Comparison of ENCODE assay signal across 11 cellular contexts in the genomic region with DNA sequence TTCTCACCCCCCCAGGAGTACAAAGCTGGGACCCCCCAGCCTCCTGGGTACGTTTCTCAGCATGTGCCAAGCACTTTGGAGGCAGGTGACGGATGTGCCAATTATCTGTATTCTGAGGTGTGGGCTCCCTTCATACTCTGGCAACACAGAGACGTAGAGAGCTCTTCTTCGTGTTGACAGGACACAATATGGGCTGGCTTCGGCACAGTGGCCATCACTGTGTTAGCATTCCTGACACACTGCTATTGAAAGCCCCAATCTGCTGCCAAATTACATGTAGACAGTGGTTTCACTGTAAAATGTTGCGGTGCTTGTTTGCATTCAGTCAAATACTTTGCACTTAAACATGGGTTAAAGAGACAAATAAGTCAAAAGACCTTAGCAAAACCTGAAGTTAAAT.
DNase-seq lines count a peak whose midpoint lies in the region; ATAC-seq and TF ChIP-seq lines count a peak whose summit lies in the region.
"Had no signal": no experiment of that assay in that cellular context is flagged by ENCODE, and none has a peak within 500 bp of the region (broad histone marks: within the 10 kb centered on the region; RNA-seq: fewer than 3 reads in every experiment).

No MANE protein-coding gene starts in this region.

- H3K4me2 ChIP-seq in BLaER1 treated with 17β-estradiol and CSF1 and Interleukin-3, amounts not matched to agents 10 nM and 100 nM = peak overlapping the region in 7 of 11 experiments; percentile 21 to 51 (median 30); a peak in 9 of 22 replicates
- H3K4me2 ChIP-seq in Loucy (ENCODE audit: low read depth, low read length, poor library complexity, severe bottlenecking) = peak overlapping the region; percentile 14

- H3K4me1 Mint-ChIP-seq in T-helper 17 cell (peaks cover 21% of the 10 kb centered on the region), immature natural killer cell (peaks cover 63 to 72% of the 10 kb centered on the region in 2 donors)
- H3K4me1 Mint-ChIP-seq in activated T-helper 17 cell treated with anti-CD3 and anti-CD28 coated beads, Interleukin-2, amount 50 U/mL, for 72 hours = peaks cover 25% of the 10 kb centered on the region

- no peak overlapping the region for H3K4me3 Mint-ChIP-seq in T-helper 17 cell
- H3K4me3 Mint-ChIP-seq in immature natural killer cell = peak overlapping the region; percentile 70 to 79 (median 76)
- H3K4me3 Mint-ChIP-seq in activated T-helper 17 cell treated with anti-CD3 and anti-CD28 coated beads, Interleukin-2, amount 50 U/mL, for 72 hours = no peak overlapping the region

- H3F3A ChIP-seq in Loucy (ENCODE audit: low read depth) = no peaks in the 10 kb centered on the region

- POLR2A ChIA-PET in HEK293T (lab: Yijun Ruan, JAX) = no interaction called here

- H3K9me3 Mint-ChIP-seq in immature natural killer cell = no peaks in the 10 kb centered on the region
- H3K9me3 Mint-ChIP-seq in activated T-helper 17 cell treated with anti-CD3 and anti-CD28 coated beads, Interleukin-2, amount 50 U/mL, for 72 hours = no peaks in the 10 kb centered on the region

- TF ChIP-seq CTCF in Loucy (conservative IDR thresholded peaks at IDR 0.05; ENCODE audit: low read length) = no peak

- H3K4me1 ChIP-seq in BLaER1 treated with 17β-estradiol and CSF1 and Interleukin-3, amounts not matched to agents 10 nM and 100 nM = peaks cover 23 to 43% (median 32%) of the 10 kb centered on the region in 10 experiments
- peaks cover 60% of the 10 kb centered on the region for H3K4me1 ChIP-seq in Loucy (ENCODE audit: insufficient read depth, low read length, poor library complexity, severe bottlenecking)

- H3K27ac Mint-ChIP-seq in T-helper 17 cell (peak overlapping the region; percentile 71), immature natural killer cell (peak overlapping the region; percentile 82 to 93 (median 92))
- H3K27ac Mint-ChIP-seq in activated T-helper 17 cell treated with anti-CD3 and anti-CD28 coated beads, Interleukin-2, amount 50 U/mL, for 72 hours = no peak overlapping the region

- peak overlapping the region in 3 of 11 experiments; percentile 27 to 32 (median 29); a peak in 1 of 22 replicates for H3K9ac ChIP-seq in BLaER1 treated with 17β-estradiol and CSF1 and Interleukin-3, amounts not matched to agents 10 nM and 100 nM
- H3K9ac ChIP-seq in Loucy (ENCODE audit: low read depth, low read length, poor library complexity, severe bottlenecking) = peak overlapping the region; percentile 37

- H3K27me3 Mint-ChIP-seq in T-helper 17 cell (no peaks in the 10 kb centered on the region), immature natural killer cell (ENCODE audit: low read depth in 3 of 3) (peaks cover 0 to 6% (median 3%) of the 10 kb centered on the region in 3 donors)
- H3K27me3 Mint-ChIP-seq in activated T-helper 17 cell treated with anti-CD3 and anti-CD28 coated beads, Interleukin-2, amount 50 U/mL, for 72 hours = no peaks in the 10 kb centered on the region

- H3K36me3 ChIP-seq in BLaER1 treated with 17β-estradiol and CSF1 and Interleukin-3, amounts not matched to agents 10 nM and 100 nM = peaks cover 23 to 60% (median 36%) of the 10 kb centered on the region in 11 experiments
- H3K36me3 ChIP-seq in Loucy (ENCODE audit: insufficient read depth, low read length) = peaks cover 55% of the 10 kb centered on the region; the same call in 1 of the 2 replicates

- CTCF ChIA-PET in HEK293T (lab: Yijun Ruan, JAX) = no interaction called here

- no peaks in the 10 kb centered on the region for H3K9me2 ChIP-seq in Loucy (replicated peaks; ENCODE audit: low read depth, low read length)

- H3K9me3 ChIP-seq in BLaER1 treated with 17β-estradiol and CSF1 and Interleukin-3, amounts not matched to agents 10 nM and 100 nM (replicated peaks in 1 of 11) = no peaks in the 10 kb centered on the region
- H3K9me3 ChIP-seq in Loucy (ENCODE audit: insufficient read depth, low read depth, low read length) (no peaks in the 10 kb centered on the region), T-helper 17 cell (ENCODE audit: control insufficient read depth, low read length, poor library complexity, severe bottlenecking) (no peaks in the 10 kb centered on the region)
- H3K9me3 ChIP-seq: sigmoid colon had no signal

- ATAC-seq in T-helper 17 cell (no peak), GM19455 (IDR thresholded peaks at IDR 0.05; ENCODE audit: unreplicated experiment) (no peak)
- no peak for ATAC-seq in activated T-helper 17 cell treated with anti-CD3 and anti-CD28 coated beads, Interleukin-2, amount 50 U/mL, for 72 hours (replicated peaks)

- H2AFZ ChIP-seq in Loucy (ENCODE audit: low read length) = no peak overlapping the region

- peaks cover 5% of the 10 kb centered on the region; the same call in 1 of the 2 replicates for H3K79me2 ChIP-seq in Loucy (ENCODE audit: insufficient read depth, low read length)

- H3K27me3 ChIP-seq in BLaER1 treated with 17β-estradiol and CSF1 and Interleukin-3, amounts not matched to agents 10 nM and 100 nM = no peaks in the 10 kb centered on the region
- no peaks in the 10 kb centered on the region for H3K27me3 ChIP-seq in Loucy (ENCODE audit: insufficient read depth, low read length, poor library complexity, severe bottlenecking)
- H3K27me3 ChIP-seq: sigmoid colon had no signal

- H3K36me3 Mint-ChIP-seq in T-helper 17 cell (ENCODE audit: low read depth) = peaks cover 12% of the 10 kb centered on the region
- H3K36me3 Mint-ChIP-seq in immature natural killer cell = peaks cover 14 to 27% (median 22%) of the 10 kb centered on the region in 3 donors
- peaks cover 41% of the 10 kb centered on the region for H3K36me3 Mint-ChIP-seq in activated T-helper 17 cell treated with anti-CD3 and anti-CD28 coated beads, Interleukin-2, amount 50 U/mL, for 72 hours (ENCODE audit: low read depth)

- peaks cover 0 to 6% (median 0%) of the 10 kb centered on the region in 11 experiments; a peak in 1 of 22 replicates for H4K20me1 ChIP-seq in BLaER1 treated with 17β-estradiol and CSF1 and Interleukin-3, amounts not matched to agents 10 nM and 100 nM
- H4K20me1 ChIP-seq in Loucy (ENCODE audit: insufficient read depth, low read length, poor library complexity, severe bottlenecking) = no peaks in the 10 kb centered on the region

- in situ Hi-C loops in KBM-7 (cut with MboI; ENCODE audit: low pct_unique_long_range_greater_than_20kb, low sequenced_read_pairs) = no loop called here

- H3K27ac ChIP-seq in BLaER1 treated with 17β-estradiol and CSF1 and Interleukin-3, amounts not matched to agents 10 nM and 100 nM = peak overlapping the region in 7 of 11 experiments; percentile 1 to 56 (median 42); a peak in 11 of 22 replicates
- H3K27ac ChIP-seq: sigmoid colon had no signal

- no peak overlapping the region for H3K4me3 ChIP-seq in BLaER1 treated with 17β-estradiol and CSF1 and Interleukin-3, amounts not matched to agents 10 nM and 100 nM
- H3K4me3 ChIP-seq in Loucy (ENCODE audit: low read length, poor library complexity, severe bottlenecking) = no peak overlapping the region
- H3K4me3 ChIP-seq: sigmoid colon had no signal

- no peak for DNase-seq in T-helper 17 cell
- DNase-seq in immature natural killer cell = no peak
- DNase-seq in HEK293T (ENCODE audit: extremely low spot score) = no peak
- DNase-seq in KBM-7 = no peak
- DNase-seq: amniotic stem cell, Calu3, sigmoid colon had no signal

TF ChIP-seq in HEK293T, 16 proteins besides CTCF, POLR2A, EP300 and RAD21:
- TF ChIP-seq LEF1 (IDR thresholded peaks at IDR 0.05; ENCODE audit: borderline replicate concordance) (no peak), ELF4 (IDR thresholded peaks at IDR 0.05) (no peak), FOXM1 (IDR thresholded peaks at IDR 0.05; ENCODE audit: borderline replicate concordance) (no peak)

Comparison
In these comparisons a context has a peak if more than half of its experiments do, and no peak if none do; other contexts are left out.
1. H3K4me3 Mint-ChIP-seq: peak in immature natural killer cell (5 of 5); none in T-helper 17 cell (single experiment) and activated T-helper 17 cell treated with anti-CD3 and anti-CD28 coated beads, Interleukin-2, amount 50 U/mL, for 72 hours (single experiment).